In genomic region chr11:98772799-98773198, GRCh38 we compare ENCODE assay signal across 17 cellular contexts.
DNase-seq lines count a peak whose midpoint lies in the region; ATAC-seq and TF ChIP-seq lines count a peak whose summit lies in the region.
"Had no signal": no experiment of that assay in that cellular context is flagged by ENCODE, and none has a peak within 500 bp of the region (broad histone marks: within the 10 kb centered on the region; RNA-seq: fewer than 3 reads in every experiment).

No MANE protein-coding gene starts in this region.

- H3K4me3 ChIP-seq in dorsolateral prefrontal cortex (no peak overlapping the region), brain microvascular endothelial cell (ENCODE audit: low read depth, low read length) (no peak overlapping the region)
- H3K4me3 ChIP-seq: BLaER1, GM12878 had no signal

- DNase-seq in NCI-H1417 (lab: John Stamatoyannopoulos, UW), result peak in 2 of 3 experiments; percentile 3 to 64
- no peak for DNase-seq in NCI-H1417 treated with DMSO at 0.1 percent for 48 hours (lab: John Stamatoyannopoulos, UW)
- DNase-seq in NCI-H146 (lab: John Stamatoyannopoulos, UW), result peak; percentile 50
- peak; percentile 93 for DNase-seq in NCI-H2171 treated with DMSO at 0.1 percent for 48 hours (lab: John Stamatoyannopoulos, UW)
- no peak for DNase-seq in dorsolateral prefrontal cortex
- no peak for DNase-seq in brain microvascular endothelial cell
- DNase-seq: 8988T; AML-193; Caco-2; CD8-positive, alpha-beta memory T cell; DMS79; HCEC 1CT; HFFc6; IMR-90 had no signal

- no peak overlapping the region for H3K27ac ChIP-seq in dorsolateral prefrontal cortex
- no peak overlapping the region for H3K27ac ChIP-seq in brain microvascular endothelial cell
- H3K27ac ChIP-seq: BLaER1 had no signal

- no peak for TF ChIP-seq CTCF in dorsolateral prefrontal cortex (IDR thresholded peaks at IDR 0.05 in 54 of 56, conservative IDR thresholded peaks at IDR 0.05 in 2 of 56; ENCODE audit: low read depth in 1 of 56, partially characterized antibody in 56 of 56)
- no peak for TF ChIP-seq CTCF in brain microvascular endothelial cell (IDR thresholded peaks at IDR 0.05; ENCODE audit: low read depth, low read length, missing control alignments)

- ATAC-seq in HG03196 (IDR thresholded peaks at IDR 0.05; ENCODE audit: unreplicated experiment), result no peak
- ATAC-seq: GM12878 had no signal

- in situ Hi-C loops in brain microvascular endothelial cell (cut with HindIII; ENCODE audit: low pct_ligation_motif_present, low sequenced_read_pairs), result no loop called here

- H3K36me3 ChIP-seq in brain microvascular endothelial cell (replicated peaks), result no peaks in the 10 kb centered on the region
- H3K36me3 ChIP-seq: BLaER1 had no signal

- H3K27me3 ChIP-seq in dorsolateral prefrontal cortex (peaks cover 0 to 4% (median 0%) of the 10 kb centered on the region in 45 donors), brain microvascular endothelial cell (replicated peaks) (no peaks in the 10 kb centered on the region)
- H3K27me3 ChIP-seq: BLaER1 had no signal

- intact Hi-C loops in dorsolateral prefrontal cortex (cut with DNase I), result no loop called here

Comparison
In these comparisons a context has a peak if more than half of its experiments do, and no peak if none do; other contexts are left out.
1. DNase-seq: peak in NCI-H1417 (2 of 3), NCI-H146 (single experiment) and NCI-H2171 treated with DMSO at 0.1 percent for 48 hours (single experiment); none in NCI-H1417 treated with DMSO at 0.1 percent for 48 hours (single experiment), dorsolateral prefrontal cortex (0 of 10) and brain microvascular endothelial cell (single experiment).